In the genomic region with DNA sequence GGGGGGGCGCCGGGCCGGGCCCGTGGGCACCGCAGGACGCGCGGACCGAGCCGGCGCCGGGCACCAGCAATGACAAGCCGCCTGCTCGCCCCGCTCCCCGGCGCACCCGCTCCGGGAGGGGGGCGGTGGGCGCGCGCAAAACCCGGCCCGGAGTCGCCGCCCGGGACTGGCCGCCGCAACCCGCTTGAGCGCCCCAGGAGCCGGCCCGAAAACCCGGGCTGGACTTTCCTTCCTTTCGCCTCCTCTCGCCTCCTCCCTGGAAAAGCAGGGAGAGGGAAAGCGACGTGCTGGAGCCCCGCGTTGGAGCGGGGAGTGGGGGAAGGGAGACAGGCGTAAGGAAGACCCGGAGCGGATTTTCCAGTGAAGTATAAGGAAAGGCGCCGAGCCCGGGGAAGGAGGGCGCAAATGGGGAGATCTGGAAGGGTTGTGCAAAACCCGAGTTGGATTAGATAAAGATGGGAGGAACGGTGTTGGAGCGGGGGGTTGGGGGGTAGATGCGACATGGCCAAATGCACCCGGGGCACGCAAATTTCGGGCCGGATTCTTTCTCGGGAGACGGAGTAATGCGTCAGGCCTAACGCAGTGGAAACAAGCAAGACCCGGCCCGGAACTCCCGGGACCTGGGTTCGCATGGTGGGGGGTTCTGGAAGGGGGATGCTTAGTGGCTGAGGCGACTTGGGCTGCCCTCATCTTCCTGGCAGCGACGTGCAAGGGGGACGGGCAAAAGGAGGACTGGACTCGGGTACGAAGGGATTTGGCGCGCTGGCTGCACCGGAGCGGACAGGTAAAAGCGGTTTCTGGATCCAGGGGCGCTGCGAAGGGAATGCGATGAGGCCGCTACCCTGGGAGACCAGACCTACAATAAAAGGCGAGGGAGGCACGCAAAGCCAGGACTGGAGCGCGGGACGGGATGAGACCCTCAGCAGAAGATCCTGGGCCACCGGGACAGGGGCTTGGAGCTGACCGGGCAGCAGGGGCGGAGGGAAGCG, we compare ENCODE assay signal across 8 cellular contexts. TPM values are rescaled to one million over a fixed set of nuclear protein-coding genes. Genes with fewer than 3 reads are reported as not detected.
DNase-seq lines count a peak whose midpoint lies in the region; ATAC-seq, FAIRE-seq and TF ChIP-seq lines count a peak whose summit lies in the region.
"Not testable (repeated sequence)": the region's sequence is repeated elsewhere in the genome, so short reads cannot be mapped to it uniquely, and the experiment has no call there.

No MANE protein-coding gene starts in this region.

- ATAC-seq in T-helper 17 cell: peak; percentile 75

- H3K4me3 ChIP-seq in mononuclear cell (ENCODE audit: low read length): peak overlapping the region; percentile 55

- peak overlapping the region; percentile 97 for H3K4me3 Mint-ChIP-seq in T-helper 17 cell
- H3K4me3 Mint-ChIP-seq in activated naive CD4-positive, alpha-beta T cell treated with anti-CD3 and anti-CD28 coated beads, Interleukin-2, amount 50 U/mL, for 24 hours: peak overlapping the region; percentile 95

- TF ChIP-seq CTCF in AG09319 (IDR thresholded peaks at IDR 0.05; ENCODE audit: low read depth, low read length): not testable (repeated sequence)

- FAIRE-seq in H54 (lab: Jason Lieb, UNC): not testable (repeated sequence)

- H3K27me3 Mint-ChIP-seq in T-helper 17 cell; activated naive CD4-positive, alpha-beta T cell treated with anti-CD3 and anti-CD28 coated beads, Interleukin-2, amount 50 U/mL, for 24 hours: not testable (repeated sequence)

- H3K4me1 Mint-ChIP-seq in T-helper 17 cell: peaks cover 32% of the 10 kb centered on the region
- peaks cover 45% of the 10 kb centered on the region for H3K4me1 Mint-ChIP-seq in activated naive CD4-positive, alpha-beta T cell treated with anti-CD3 and anti-CD28 coated beads, Interleukin-2, amount 50 U/mL, for 24 hours

- peaks cover 14% of the 10 kb centered on the region for H3K27me3 ChIP-seq in mononuclear cell (ENCODE audit: insufficient read depth, low read length)

- not testable (repeated sequence) for H3K9me3 Mint-ChIP-seq in activated naive CD4-positive, alpha-beta T cell treated with anti-CD3 and anti-CD28 coated beads, Interleukin-2, amount 50 U/mL, for 24 hours

- peak; percentile 54 for TF ChIP-seq POLR2A in H54 (IDR thresholded peaks at IDR 0.05; ENCODE audit: low read depth, low read length)

- DNase-seq in AG09319 (ENCODE audit: extremely low read depth, low read depth) (peak; percentile 90), H54 (ENCODE audit: insufficient read length, low spot score) (peak; percentile 82), NCI-H2081 (lab: John Stamatoyannopoulos, UW) (peak; percentile 96), T-helper 17 cell (peak; percentile 69 to 73 (median 70)), fibroblast of peridontal ligament (ENCODE audit: extremely low read depth) (peak; percentile 86)
- DNase-seq in stimulated activated CD4-positive, alpha-beta T cell treated with anti-CD3 and anti-CD28 coated beads, Interleukin-4, amount 100 ng/mL, for 48 hours (ENCODE audit: low read depth in 2 of 2): peak; percentile 74 to 77

- H3K9me3 ChIP-seq in T-helper 17 cell (ENCODE audit: control insufficient read depth, low read length, poor library complexity, severe bottlenecking); mononuclear cell (ENCODE audit: low read depth, low read length): not testable (repeated sequence)

- not testable (repeated sequence) for H3K36me3 Mint-ChIP-seq in T-helper 17 cell (ENCODE audit: low read depth); activated naive CD4-positive, alpha-beta T cell treated with anti-CD3 and anti-CD28 coated beads, Interleukin-2, amount 50 U/mL, for 24 hours

- peak overlapping the region; percentile 77 for H3K27ac Mint-ChIP-seq in T-helper 17 cell
- peak overlapping the region; percentile 84 for H3K27ac Mint-ChIP-seq in activated naive CD4-positive, alpha-beta T cell treated with anti-CD3 and anti-CD28 coated beads, Interleukin-2, amount 50 U/mL, for 24 hours

- peaks cover 29% of the 10 kb centered on the region for H3K4me1 ChIP-seq in mononuclear cell (ENCODE audit: insufficient read depth, low read length)

RNA-seq across cellular contexts. Expression of gene ADGRL1, which starts 1.1 kb away (rescaled TPM):
- total RNA-seq in T-helper 17 cell (10 to 100 TPM; 14.9 to 30.8 TPM), mononuclear cell (4.0 TPM)

Comparison
In these comparisons a context has a peak if more than half of its experiments do, and no peak if none do; other contexts are left out.
1. Peak in every context shown above with its lines: DNase-seq, ATAC-seq and H3K4me3 ChIP-seq.